17 cellular contexts compared by ENCODE assay signal in the genomic region with DNA sequence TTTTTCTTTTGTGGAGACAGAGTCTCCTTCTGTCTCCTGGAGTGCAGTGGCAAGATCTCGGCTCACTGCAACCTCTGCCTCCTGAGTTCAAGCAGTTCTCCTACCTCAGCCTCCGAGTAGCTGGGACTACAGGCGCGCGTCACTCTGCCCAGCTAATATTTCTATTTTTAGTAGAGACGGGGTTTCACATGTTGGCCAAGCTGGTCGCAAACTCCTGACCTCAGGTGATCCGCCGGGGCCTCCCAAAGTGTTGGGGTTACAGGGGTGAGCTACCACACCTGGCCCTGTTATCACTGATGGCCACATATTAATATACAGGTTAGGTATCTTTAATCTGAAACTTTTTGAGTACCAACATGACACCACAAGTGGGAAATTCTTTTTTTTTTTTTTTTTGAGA. TPM values are rescaled to one million over a fixed set of nuclear protein-coding genes. Genes with fewer than 3 reads are reported as not detected.
DNase-seq lines count a peak whose midpoint lies in the region; ATAC-seq and TF ChIP-seq lines count a peak whose summit lies in the region.
"Had no signal": no experiment of that assay in that cellular context is flagged by ENCODE, and none has a peak within 500 bp of the region (broad histone marks: within the 10 kb centered on the region; RNA-seq: fewer than 3 reads in every experiment).

No MANE protein-coding gene starts in this region.

- peak overlapping the region; percentile 37 for H3K4me2 ChIP-seq in GM23338
- H3K4me2 ChIP-seq in trophoblast cell (ENCODE audit: low read length), result no peak overlapping the region
- H3K4me2 ChIP-seq: KMS-11, PC-9 had no signal

- H3K9me2 ChIP-seq in GM23338 (ENCODE audit: insufficient read depth), result no peaks in the 10 kb centered on the region

- H3K36me3 ChIP-seq in GM23338 (ENCODE audit: insufficient read depth) (peaks cover 8% of the 10 kb centered on the region), trophoblast cell (ENCODE audit: control insufficient read depth in 1 of 2, insufficient read depth in 2 of 2, low read length in 2 of 2) (peaks cover 6 to 13% of the 10 kb centered on the region in 2 experiments)

- H3K4me1 Mint-ChIP-seq in GM23338 (peaks cover 23% of the 10 kb centered on the region), HFFc6 (ENCODE audit: low read depth) (peaks cover 31% of the 10 kb centered on the region), brain (peaks cover 43% of the 10 kb centered on the region), mesothelial cell of epicardium (peaks cover 20% of the 10 kb centered on the region), glutamatergic neuron (ENCODE audit: low read depth, unreplicated experiment) (peaks cover 12% of the 10 kb centered on the region)

- H3K4me3 ChIP-seq in GM23338, result peak overlapping the region; percentile 28; the same call in 1 of the 2 replicates
- H3K4me3 ChIP-seq in trophoblast cell (ENCODE audit: low read depth, low read length), result no peak overlapping the region
- H3K4me3 ChIP-seq: PC-9 had no signal

- H3K4me3 Mint-ChIP-seq in GM23338 (peak overlapping the region; percentile 48), HFFc6 (no peak overlapping the region), brain (peak overlapping the region; percentile 40 to 74 (median 55)), mesothelial cell of epicardium (no peak overlapping the region), glutamatergic neuron (ENCODE audit: unreplicated experiment) (no peak overlapping the region)
- H3K4me3 Mint-ChIP-seq: CD8-positive, alpha-beta T cell had no signal

- no peak overlapping the region for H2AK5ac ChIP-seq in trophoblast cell (ENCODE audit: low read length)

- no peak overlapping the region for H3K14ac ChIP-seq in trophoblast cell (ENCODE audit: low read length)

- no peak for TF ChIP-seq CTCF in GM23338 (conservative IDR thresholded peaks at IDR 0.05; ENCODE audit: low read depth in 2 of 2)
- TF ChIP-seq CTCF in HFFc6 (IDR thresholded peaks at IDR 0.05), result no peak
- no peak for TF ChIP-seq CTCF in brain (conservative IDR thresholded peaks at IDR 0.05)
- TF ChIP-seq CTCF in mesothelial cell of epicardium (IDR thresholded peaks at IDR 0.05; ENCODE audit: unreplicated experiment), result no peak
- no peak for TF ChIP-seq CTCF in glutamatergic neuron (IDR thresholded peaks at IDR 0.05; ENCODE audit: partially characterized antibody, unreplicated experiment)

- H4K12ac ChIP-seq in trophoblast cell (ENCODE audit: low read depth, low read length), result peak overlapping the region; percentile 30

- H2BK12ac ChIP-seq in trophoblast cell (ENCODE audit: low read length), result no peak overlapping the region

- DNase-seq in GM23338 (ENCODE audit: low spot score) (no peak), HFFc6 (no peak), trophoblast cell (no peak), mesothelial cell of epicardium (ENCODE audit: low spot score in 2 of 2, unreplicated experiment in 2 of 2) (no peak), glutamatergic neuron (no peak)
- no peak for DNase-seq in stimulated activated CD4-positive, alpha-beta T cell treated with anti-CD3 and anti-CD28 coated beads, Interleukin-2, amount 100 ng/mL, for 24 hours
- DNase-seq: BE2C; CD8-positive, alpha-beta T cell; GOT3; NCI-H1105; NCI-H1694 treated with DMSO at 0.1 percent for 48 hours; NCI-H345; NCI-H69; NK-92 treated with Interleukin-12 subunit alpha and Interleukin-12 subunit beta, amount 100 ng/mL, for 24 hours; PC-9 had no signal

- no peak overlapping the region for H3K4ac ChIP-seq in trophoblast cell (ENCODE audit: low read depth, low read length)

- H4K8ac ChIP-seq in trophoblast cell (ENCODE audit: low read depth, low read length), result no peak overlapping the region

- H2BK5ac ChIP-seq in trophoblast cell (ENCODE audit: low read depth, low read length, poor library complexity), result no peak overlapping the region

- peaks cover 3% of the 10 kb centered on the region for H3K79me1 ChIP-seq in trophoblast cell (ENCODE audit: low read length)

- no peak overlapping the region for H2AFZ ChIP-seq in GM23338
- H2AFZ ChIP-seq in trophoblast cell (ENCODE audit: insufficient read depth, low read length, poor library complexity), result no peak overlapping the region
- H2AFZ ChIP-seq: PC-9 had no signal

- WGBS in trophoblast cell (ENCODE audit: extremely low coverage, insufficient coverage, insufficient read length), result no CpG with 5 or more reads among the region's 9 CpGs

- H3K9me3 Mint-ChIP-seq in GM23338 (peaks cover 3% of the 10 kb centered on the region; the same call in 1 of the 3 replicates), HFFc6 (no peaks in the 10 kb centered on the region), brain (no peaks in the 10 kb centered on the region), mesothelial cell of epicardium (no peaks in the 10 kb centered on the region), glutamatergic neuron (ENCODE audit: unreplicated experiment) (peaks cover 7% of the 10 kb centered on the region)
- H3K9me3 Mint-ChIP-seq: CD8-positive, alpha-beta T cell had no signal

- no peak overlapping the region for H3K23ac ChIP-seq in trophoblast cell (ENCODE audit: low read length)

- no peak overlapping the region for H3K9ac ChIP-seq in trophoblast cell (ENCODE audit: low read length)
- H3K9ac ChIP-seq: KMS-11 had no signal

- H3K18ac ChIP-seq in trophoblast cell (ENCODE audit: low read length), result no peak overlapping the region

- H3K27ac Mint-ChIP-seq in GM23338, result peak overlapping the region; percentile 30; the same call in 1 of the 2 replicates
- H3K27ac Mint-ChIP-seq in HFFc6, result peak overlapping the region; percentile 32; the same call in 1 of the 2 replicates
- H3K27ac Mint-ChIP-seq in brain, result peak overlapping the region; percentile 19 to 98 (median 65)
- no peak overlapping the region for H3K27ac Mint-ChIP-seq in mesothelial cell of epicardium
- H3K27ac Mint-ChIP-seq in glutamatergic neuron (ENCODE audit: unreplicated experiment), result no peak overlapping the region
- H3K27ac Mint-ChIP-seq: CD8-positive, alpha-beta T cell had no signal

- peak; percentile 25; the same call in 1 of the 3 replicates for ATAC-seq in GM23338
- ATAC-seq: CD8-positive, alpha-beta T cell had no signal

- H3F3A ChIP-seq in GM23338 (replicated peaks; ENCODE audit: low read depth), result no peaks in the 10 kb centered on the region

- H3K27me3 Mint-ChIP-seq in GM23338 (ENCODE audit: insufficient read depth, low read depth, poor library complexity) (no peaks in the 10 kb centered on the region), HFFc6 (ENCODE audit: insufficient read depth) (peaks cover 2% of the 10 kb centered on the region), brain (peaks cover 8% of the 10 kb centered on the region), mesothelial cell of epicardium (ENCODE audit: low read depth) (no peaks in the 10 kb centered on the region), glutamatergic neuron (ENCODE audit: unreplicated experiment) (peaks cover 3% of the 10 kb centered on the region)

- no peaks in the 10 kb centered on the region for H3K9me3 ChIP-seq in trophoblast cell (ENCODE audit: insufficient read depth, low read depth, low read length)
- H3K9me3 ChIP-seq: BE2C had no signal

- H3K27me3 ChIP-seq in GM23338 (ENCODE audit: insufficient read depth), result no peaks in the 10 kb centered on the region
- no peaks in the 10 kb centered on the region for H3K27me3 ChIP-seq in trophoblast cell (ENCODE audit: insufficient read depth, low read length)
- H3K27me3 ChIP-seq: BE2C had no signal

- no peak overlapping the region for H3K27ac ChIP-seq in GM23338 (ENCODE audit: low read depth)
- no peak overlapping the region for H3K27ac ChIP-seq in trophoblast cell (ENCODE audit: low read depth, low read length)
- H3K27ac ChIP-seq: KMS-11, PC-9 had no signal

- no peak overlapping the region for H2BK120ac ChIP-seq in trophoblast cell (ENCODE audit: insufficient read depth, low read length, poor library complexity)

- H4K91ac ChIP-seq in trophoblast cell (ENCODE audit: low read depth, low read length), result no peak overlapping the region

- peaks cover 17% of the 10 kb centered on the region for H3K4me1 ChIP-seq in GM23338 (ENCODE audit: insufficient read depth)
- no peaks in the 10 kb centered on the region for H3K4me1 ChIP-seq in trophoblast cell (ENCODE audit: control insufficient read depth in 1 of 2, insufficient read depth in 2 of 2, low read length in 2 of 2)
- H3K4me1 ChIP-seq: BE2C had no signal

- peaks cover 18% of the 10 kb centered on the region for H3K36me3 Mint-ChIP-seq in GM23338 (ENCODE audit: low read depth)
- peaks cover 13% of the 10 kb centered on the region; the same call in 1 of the 2 replicates for H3K36me3 Mint-ChIP-seq in HFFc6 (ENCODE audit: low read depth)
- peaks cover 11% of the 10 kb centered on the region for H3K36me3 Mint-ChIP-seq in brain
- peaks cover 7% of the 10 kb centered on the region for H3K36me3 Mint-ChIP-seq in mesothelial cell of epicardium
- no peaks in the 10 kb centered on the region for H3K36me3 Mint-ChIP-seq in glutamatergic neuron (ENCODE audit: unreplicated experiment)

- H3K79me2 ChIP-seq in GM23338 (replicated peaks; ENCODE audit: insufficient read depth) (peaks cover 58% of the 10 kb centered on the region), trophoblast cell (ENCODE audit: control insufficient read depth, insufficient read depth, low read length, poor library complexity) (peaks cover 3% of the 10 kb centered on the region)

- H4K20me1 ChIP-seq in GM23338 (replicated peaks; ENCODE audit: insufficient read depth), result peaks cover 8% of the 10 kb centered on the region

RNA-seq across cellular contexts. Expression of a gene that starts 3.4 kb away (rescaled TPM):
- 33.5 and 43.8 TPM in 2 replicates for total RNA-seq in GM23338 (2014; rRNA removed; shearing (Covaris generic))
- polyA plus RNA-seq in GM23338 (2016; fragmentation: Nextera tagmentation; extraction: Ambion mirVana) (57.2 and 62.0 TPM in 2 replicates), brain (ENCODE audit: insufficient read depth, low read depth, low replicate concordance) (16.4 TPM)
- total RNA-seq in HFFc6 (2021; fragmentation: NEBNext Ultra II Directional; extraction: Animal tissue kit (Norgen Biotek cat#: 25700)), result 10 to 100 TPM; 36.3 to 55.3 (median 46.6) TPM
- polyA plus RNA-seq in trophoblast cell (2013), result 24.7 and 26.3 TPM in 2 replicates
- total RNA-seq in mesothelial cell of epicardium (21.9 to 22.4 TPM (median 22.0 TPM) in 3 replicates), glutamatergic neuron (ENCODE audit: unreplicated experiment) (32.3 TPM)

RNA-seq across cellular contexts. Expression of a gene that starts 7.4 kb away (rescaled TPM):
- 83.1 and 96.7 TPM in 2 replicates for total RNA-seq in GM23338 (2014; rRNA removed; shearing (Covaris generic))
- 65.3 and 71.0 TPM in 2 replicates for polyA plus RNA-seq in GM23338 (2016; fragmentation: Nextera tagmentation; extraction: Ambion mirVana)
- total RNA-seq in HFFc6 (2021; fragmentation: NEBNext Ultra II Directional; extraction: Animal tissue kit (Norgen Biotek cat#: 25700)), result 10 to 100 TPM; 83.0 to 93.4 (median 87.6) TPM
- polyA plus RNA-seq in brain (ENCODE audit: insufficient read depth, low read depth, low replicate concordance), result 60.9 TPM
- polyA plus RNA-seq in trophoblast cell (2013), result 71.2 and 73.5 TPM in 2 replicates
- 70.4 to 74.2 TPM (median 72.6 TPM) in 3 replicates for total RNA-seq in mesothelial cell of epicardium
- total RNA-seq in glutamatergic neuron (ENCODE audit: unreplicated experiment), result 124 TPM

Comparison
In these comparisons a context has a peak if more than half of its experiments do, and no peak if none do; other contexts are left out.
1. H3K27ac Mint-ChIP-seq: peak in GM23338 (single experiment), HFFc6 (single experiment) and brain (5 of 5); none in mesothelial cell of epicardium (single experiment) and glutamatergic neuron (single experiment).
2. H3K4me3 Mint-ChIP-seq: peak in GM23338 (single experiment) and brain (5 of 5); none in HFFc6 (single experiment), mesothelial cell of epicardium (single experiment) and glutamatergic neuron (single experiment).